Comparison of ENCODE assay signal across 10 cellular contexts in genomic region chr6:137102851-137103492, GRCh38. TPM values are rescaled to one million over a fixed set of nuclear protein-coding genes. Genes with fewer than 3 reads are reported as not detected.
A peak's percentile ranks its signal among the peaks of the same experiment; 100 is the strongest.
DNase-seq lines count a peak whose midpoint lies in the region; ATAC-seq and TF ChIP-seq lines count a peak whose summit lies in the region.
"Had no signal": no experiment of that assay in that cellular context is flagged by ENCODE, and none has a peak within 500 bp of the region (broad histone marks: within the 10 kb centered on the region; RNA-seq: fewer than 3 reads in every experiment).

No MANE protein-coding gene starts in this region.

- no peaks in the 10 kb centered on the region for H3K27me3 Mint-ChIP-seq in natural killer cell (ENCODE audit: low read depth in 2 of 2)

- DNase-seq in activated CD4-positive, alpha-beta T cell treated with anti-CD3 and anti-CD28 coated beads for 48 hours, result peak; percentile 21
- no peak for DNase-seq in activated CD4-positive, alpha-beta T cell treated with anti-CD3 and anti-CD28 coated beads, Interleukin-2, amount 50 U/mL, for 1 hour
- DNase-seq in natural killer cell (no peak), NCI-H1417 (lab: John Stamatoyannopoulos, UW) (no peak), aorta (no peak), superior temporal gyrus (ENCODE audit: extremely low spot score) (no peak)
- DNase-seq: PC-9 had no signal

- H3K4me1 ChIP-seq in aorta (ENCODE audit: control insufficient read depth in 1 of 2, insufficient read depth in 2 of 2, low read length in 2 of 2), result no peaks in the 10 kb centered on the region

- H3K9me3 Mint-ChIP-seq in natural killer cell, result no peaks in the 10 kb centered on the region

- H3K27ac ChIP-seq in aorta (ENCODE audit: low read depth in 1 of 2, low read length in 2 of 2), result no peak overlapping the region
- H3K27ac ChIP-seq: PC-9 had no signal

- H3K4me1 Mint-ChIP-seq in natural killer cell, result peaks cover 28 to 32% of the 10 kb centered on the region in 2 donors

- ATAC-seq in GM21737 (IDR thresholded peaks at IDR 0.05; ENCODE audit: unreplicated experiment), result peak; percentile 79
- peak; percentile 84 for ATAC-seq in HG03571 (IDR thresholded peaks at IDR 0.05; ENCODE audit: unreplicated experiment)
- peak; percentile 55 to 81 (median 57) for ATAC-seq in natural killer cell
- ATAC-seq in aorta (ENCODE audit: low FRiP score), result no peak

- peak overlapping the region in 1 of 2 donors; percentile 20 for H3K27ac Mint-ChIP-seq in natural killer cell

- no peaks in the 10 kb centered on the region for H3K36me3 Mint-ChIP-seq in natural killer cell

- H3K4me3 Mint-ChIP-seq in natural killer cell, result no peak overlapping the region

- TF ChIP-seq CTCF in natural killer cell (IDR thresholded peaks at IDR 0.05), result no peak

- H3K27me3 ChIP-seq in aorta (ENCODE audit: control insufficient read depth in 1 of 2, insufficient read depth in 2 of 2, low read length in 1 of 2), result no peaks in the 10 kb centered on the region

- H3K36me3 ChIP-seq in aorta (ENCODE audit: control insufficient read depth in 1 of 2, insufficient read depth in 2 of 2, low read length in 1 of 2), result no peaks in the 10 kb centered on the region

- no peak overlapping the region for H3K4me3 ChIP-seq in aorta (ENCODE audit: low read length in 2 of 2)
- H3K4me3 ChIP-seq: PC-9, skin epidermis had no signal

- intact Hi-C loops in natural killer cell (cut with micrococcal nuclease), result no loop called here
- intact Hi-C loops in aorta (cut with DNase I), result no loop called here

- H3K9me3 ChIP-seq in aorta (ENCODE audit: control insufficient read depth, low read length), result no peaks in the 10 kb centered on the region

RNA-seq across cellular contexts. Expression of gene IL20RA, which starts 58.2 kb away (rescaled TPM):
- total RNA-seq in natural killer cell, result not detected
- under 1 TPM in 1 of 2 donors, not detected in 1; 0.39 TPM for total RNA-seq in aorta
- not detected for polyA plus RNA-seq in aorta
